ENCODE assay signal across 8 cellular contexts in the genomic region with DNA sequence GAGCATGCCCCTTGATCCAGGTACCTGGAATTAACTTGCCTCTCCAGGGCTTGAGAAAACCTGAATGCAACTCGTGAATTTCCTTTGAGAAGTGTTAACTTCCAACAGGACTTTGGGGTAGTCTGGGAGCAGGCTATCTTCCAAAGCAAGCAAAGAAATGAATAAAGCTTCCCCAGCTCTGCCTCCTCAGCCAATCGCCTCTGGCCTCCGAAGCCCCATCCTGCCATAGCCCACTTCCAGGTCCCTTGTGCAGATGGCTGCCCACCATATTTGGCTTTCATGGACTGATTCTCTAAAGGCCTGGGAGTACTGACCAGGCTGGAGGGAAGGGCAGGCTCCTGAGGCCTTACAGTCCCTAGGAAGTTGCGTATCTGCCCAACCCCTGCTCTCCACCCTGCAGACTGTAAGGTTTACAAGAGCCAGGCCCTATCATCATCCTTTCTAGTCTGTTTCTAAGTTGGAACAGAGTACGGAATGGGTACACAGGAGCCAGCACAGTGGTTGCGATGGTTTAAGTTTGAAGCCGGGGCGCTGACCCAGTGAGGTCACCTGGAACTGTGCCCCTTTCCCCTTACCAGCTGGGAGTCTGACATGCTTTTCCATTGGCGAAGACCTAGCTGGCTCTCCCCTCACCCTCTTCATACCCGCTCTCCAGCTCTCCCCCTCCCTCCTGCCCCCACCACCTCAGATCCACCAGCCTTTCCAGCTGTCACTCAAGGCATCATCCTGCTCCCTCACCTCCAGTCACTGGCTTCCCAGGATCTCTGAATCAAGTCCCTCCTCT. TPM values are rescaled to one million over a fixed set of nuclear protein-coding genes. Genes with fewer than 3 reads are reported as not detected.
A peak's percentile ranks its signal among the peaks of the same experiment; 100 is the strongest.
DNase-seq lines count a peak whose midpoint lies in the region; ATAC-seq, FAIRE-seq and TF ChIP-seq lines count a peak whose summit lies in the region.

No MANE protein-coding gene starts in this region.

- peaks cover under 1 to 2% of the 10 kb centered on the region in 2 experiments; a peak in 3 of 5 replicates for H3K36me3 ChIP-seq in HepG2 (replicated peaks in 1 of 2; ENCODE audit: control insufficient read depth in 1 of 2, insufficient read depth in 2 of 2, low read length in 2 of 2)

- H3K27me3 ChIP-seq in HepG2 (ENCODE audit: control insufficient read depth in 1 of 2, insufficient read depth in 2 of 2, low read length in 2 of 2), result no peaks in the 10 kb centered on the region; a peak in 1 of 5 replicates

- H3K9ac ChIP-seq in HepG2 (ENCODE audit: insufficient read depth, low read depth, low read length), result peak overlapping the region; percentile 78; the same call in 1 of the 2 replicates

- peaks cover 47% of the 10 kb centered on the region for H3K4me1 ChIP-seq in HepG2 (ENCODE audit: insufficient read depth, low read length)

- H3K36me3 Mint-ChIP-seq in activated CD4-positive, alpha-beta T cell treated with anti-CD3 and anti-CD28 coated beads for 36 hours (ENCODE audit: low read depth), result peaks cover 17% of the 10 kb centered on the region
- H3K36me3 Mint-ChIP-seq in activated naive CD4-positive, alpha-beta T cell treated with anti-CD3 and anti-CD28 coated beads, Interleukin-2, amount 50 U/mL, for 72 hours, result peaks cover 0 to 17% of the 10 kb centered on the region in 2 donors

- POLR2A ChIA-PET in activated CD4-positive, alpha-beta T cell treated with anti-CD3 and anti-CD28 coated beads for 36 hours (lab: Charles Lee), result interaction anchor here (1.5 to 1.8 kb wide), 2 partner anchors 8 to 468 kb away, joined by 3 to 7 read pairs; a partner anchor contains a TSS
- POLR2A ChIA-PET in HepG2 (lab: Yijun Ruan, JAX), result interaction anchor here (1.0 to 1.7 kb wide), 3 partner anchors 20 to 44 kb away, joined by 3 to 6 read pairs (median 4); no protein-coding TSS in a partner anchor

- no peak for TF ChIP-seq RAD21 in HepG2 (CRISPR knock-in tag; IDR thresholded peaks at IDR 0.05)

- ATAC-seq in activated CD4-positive, alpha-beta T cell treated with anti-CD3 and anti-CD28 coated beads for 36 hours, result no peak
- ATAC-seq in activated naive CD4-positive, alpha-beta T cell treated with anti-CD3 and anti-CD28 coated beads, Interleukin-2, amount 50 U/mL, for 72 hours, result no peak
- no peak for ATAC-seq in HepG2

- peak overlapping the region; percentile 98 for H3K27ac Mint-ChIP-seq in activated CD4-positive, alpha-beta T cell treated with anti-CD3 and anti-CD28 coated beads for 36 hours
- peak overlapping the region; percentile 88 to 90 for H3K27ac Mint-ChIP-seq in activated naive CD4-positive, alpha-beta T cell treated with anti-CD3 and anti-CD28 coated beads, Interleukin-2, amount 50 U/mL, for 72 hours

- TF ChIP-seq CTCF in HepG2 (CRISPR knock-in tag; IDR thresholded peaks at IDR 0.05), result no peak

- TF ChIP-seq POLR2A in HepG2 (IDR thresholded peaks at IDR 0.05; ENCODE audit: insufficient read depth in 1 of 2, low read depth in 2 of 2, low read length in 2 of 2), result no peak

- no peaks in the 10 kb centered on the region for H3K9me3 ChIP-seq in HepG2 (ENCODE audit: low read length)

- H3K27ac ChIP-seq in HepG2 (ENCODE audit: extremely low read length, insufficient read depth, low read length) (no peak overlapping the region), temporal lobe (ENCODE audit: low read depth, low read length) (peak overlapping the region; percentile 89)

- in situ Hi-C loops in HepG2 (cut with HindIII; ENCODE audit: extremely low pct_ligation_motif_present, low pct_unique_long_range_greater_than_20kb), result no loop called here

- FAIRE-seq in HepG2 (lab: Jason Lieb, UNC), result no peak

- no peaks in the 10 kb centered on the region for H3K27me3 Mint-ChIP-seq in activated CD4-positive, alpha-beta T cell treated with anti-CD3 and anti-CD28 coated beads for 36 hours

- H3K4me2 ChIP-seq in HepG2 (ENCODE audit: low read depth, low read length), result peak overlapping the region; percentile 81

- 65% methylated on average over 6 of the region's 10 CpGs for WGBS in HepG2 (ENCODE audit: low lambda C conversion rate)

- no peak for TF ChIP-seq EP300 in HepG2 (IDR thresholded peaks at IDR 0.05; ENCODE audit: low read depth in 2 of 2, low read length in 2 of 2)
- no peak for TF ChIP-seq EP300 in HepG2 (CRISPR knock-in tag; IDR thresholded peaks at IDR 0.05; ENCODE audit: borderline replicate concordance)

- peak overlapping the region; percentile 91 to 97 (median 94) for H3K4me3 ChIP-seq in HepG2 (replicated peaks in 1 of 3; ENCODE audit: insufficient read depth in 1 of 3, low read depth in 2 of 3, low read length in 3 of 3)

- CTCF ChIA-PET in activated CD4-positive, alpha-beta T cell treated with anti-CD3 and anti-CD28 coated beads for 36 hours (lab: Charles Lee), result interaction anchor here (0.6 to 6.1 kb wide), 17 partner anchors 11 to 1755 kb away, joined by 3 to 54 read pairs (median 4); no protein-coding TSS in a partner anchor
- CTCF ChIA-PET in HepG2 (lab: Yijun Ruan, JAX; ENCODE audit: low intra/inter-chr PET ratio, low total read pairs), result no interaction called here

- intact Hi-C loops in activated CD4-positive, alpha-beta T cell treated with anti-CD3 and anti-CD28 coated beads for 36 hours (cut with DNase I, micrococcal nuclease), result loop anchor here (2.0 to 10.0 kb wide), 12 partner anchors 359 to 1759 kb away; a partner anchor contains a TSS
- intact Hi-C loops in HepG2 (cut with micrococcal nuclease; ENCODE audit: unreplicated experiment), result no loop called here

- H3K79me2 ChIP-seq in HepG2 (ENCODE audit: insufficient read depth, low read length), result peaks cover 12% of the 10 kb centered on the region

- no TSS peak for BruUV-seq in HepG2 (replicated peaks; lab: Mats Ljungman, UMichigan)

- H4K20me1 ChIP-seq in HepG2 (ENCODE audit: insufficient read depth, low read length), result no peaks in the 10 kb centered on the region

- H2AFZ ChIP-seq in HepG2 (ENCODE audit: low read length), result peak overlapping the region; percentile 88

- H3K9me3 Mint-ChIP-seq in activated CD4-positive, alpha-beta T cell treated with anti-CD3 and anti-CD28 coated beads for 36 hours (ENCODE audit: low read depth), result no peaks in the 10 kb centered on the region
- no peaks in the 10 kb centered on the region for H3K9me3 Mint-ChIP-seq in activated naive CD4-positive, alpha-beta T cell treated with anti-CD3 and anti-CD28 coated beads, Interleukin-2, amount 50 U/mL, for 72 hours

- DNase-seq in activated CD4-positive, alpha-beta T cell treated with anti-CD3 and anti-CD28 coated beads for 36 hours, result no peak
- DNase-seq in activated CD4-positive, alpha-beta T cell treated with anti-CD3 and anti-CD28 coated beads, Interleukin-2, amount 50 U/mL, for 48 hours, result no peak
- no peak for DNase-seq in activated naive CD4-positive, alpha-beta T cell treated with anti-CD3 and anti-CD28 coated beads, Interleukin-2, amount 50 U/mL, for 72 hours (ENCODE audit: low spot score in 2 of 2)
- DNase-seq in HepG2 (ENCODE audit: low spot score), result no peak
- DNase-seq in 8988T, result no peak
- no peak for DNase-seq in activated CD4-positive, CD25-positive, alpha-beta regulatory T cell treated with anti-CD3 and anti-CD28 coated beads, Interleukin-2, amount 50 U/mL, for 72 hours
- DNase-seq in DMS 273 treated with DMSO at 0.1 percent for 48 hours (lab: John Stamatoyannopoulos, UW), result no peak

- H3K4me1 Mint-ChIP-seq in activated CD4-positive, alpha-beta T cell treated with anti-CD3 and anti-CD28 coated beads for 36 hours, result peaks cover 53% of the 10 kb centered on the region

- peak overlapping the region; percentile 91 for H3K4me3 Mint-ChIP-seq in activated CD4-positive, alpha-beta T cell treated with anti-CD3 and anti-CD28 coated beads for 36 hours

RNA-seq across cellular contexts. Expression of a gene that starts 1.1 kb away (rescaled TPM):
- 10 to 100 TPM; 72.6 to 75.4 TPM for total RNA-seq in activated CD4-positive, alpha-beta T cell treated with anti-CD3 and anti-CD28 coated beads for 36 hours
- 10 to 100 TPM; 76.3 to 91.7 TPM for total RNA-seq in activated naive CD4-positive, alpha-beta T cell treated with anti-CD3 and anti-CD28 coated beads, Interleukin-2, amount 50 U/mL, for 72 hours
- total RNA-seq in HepG2 (2016; rRNA removed; fragmentation: Illumina TruSeq; extraction: Trizol), result 2.9 and 3.9 TPM in 2 replicates
- total RNA-seq in HepG2 (2016; cell fraction: cytosol; rRNA removed; fragmentation: Illumina TruSeq; extraction: Trizol; ENCODE audit: low read depth), result 1.4 and 1.8 TPM in 2 replicates
- total RNA-seq in HepG2 (2016; cell fraction: insoluble cytoplasmic fraction; rRNA removed; fragmentation: Illumina TruSeq; extraction: Trizol), result 3.0 and 4.3 TPM in 2 replicates
- total RNA-seq in HepG2 (2016; cell fraction: membrane; rRNA removed; fragmentation: Illumina TruSeq; extraction: Trizol), result 2.4 and 2.6 TPM in 2 replicates
- total RNA-seq in HepG2 (2016; cell fraction: nucleus; rRNA removed; fragmentation: Illumina TruSeq; extraction: Trizol), result 5.4 and 6.2 TPM in 2 replicates
- 2.9 and 3.9 TPM in 2 replicates for polyA plus RNA-seq in HepG2 (2011; rRNA removed)
- 1.5 and 2.7 TPM in 2 replicates for polyA plus RNA-seq in HepG2 (2011; cell fraction: cytosol; rRNA removed)
- polyA plus RNA-seq in HepG2 (2011; cell fraction: nucleus; rRNA removed), result 16.7 and 19.0 TPM in 2 replicates
- 8.7 and 10.3 TPM in 2 replicates for polyA plus RNA-seq in HepG2 (2012)
- 1.5 and 1.7 TPM in 2 replicates for polyA plus RNA-seq in HepG2 (2016; cell fraction: cytosol; fragmentation: Illumina TruSeq; extraction: Trizol; ENCODE audit: low read depth)
- polyA plus RNA-seq in HepG2 (2016; cell fraction: insoluble cytoplasmic fraction; fragmentation: Illumina TruSeq; extraction: Trizol; ENCODE audit: low read depth), result 6.6 and 9.3 TPM in 2 replicates
- 3.4 and 4.2 TPM in 2 replicates for polyA plus RNA-seq in HepG2 (2016; cell fraction: membrane; fragmentation: Illumina TruSeq; extraction: Trizol; ENCODE audit: low read depth)
- polyA plus RNA-seq in HepG2 (2016; cell fraction: nucleus; fragmentation: Illumina TruSeq; extraction: Trizol; ENCODE audit: insufficient read depth, low read depth), result 18.1 and 20.7 TPM in 2 replicates
- polyA minus RNA-seq in HepG2 (2011; rRNA and poly(A)+ RNA removed; ENCODE audit: low replicate concordance), result 11.9 and 16.2 TPM in 2 replicates
- 6.8 and 10.8 TPM in 2 replicates for polyA minus RNA-seq in HepG2 (2011; cell fraction: cytosol; rRNA and poly(A)+ RNA removed)
- polyA minus RNA-seq in HepG2 (2011; cell fraction: nucleus; rRNA and poly(A)+ RNA removed), result 8.4 and 9.9 TPM in 2 replicates
- total RNA-seq in temporal lobe, result 14.0 TPM

RNA-seq across cellular contexts. Expression of a gene that starts 1.3 kb away (rescaled TPM):
- total RNA-seq in activated CD4-positive, alpha-beta T cell treated with anti-CD3 and anti-CD28 coated beads for 36 hours, result 1 to 10 TPM; 6.3 to 7.1 TPM
- 1 to 10 TPM; 5.9 to 7.2 TPM for total RNA-seq in activated naive CD4-positive, alpha-beta T cell treated with anti-CD3 and anti-CD28 coated beads, Interleukin-2, amount 50 U/mL, for 72 hours
- 2.7 and 3.7 TPM in 2 replicates for total RNA-seq in HepG2 (2016; rRNA removed; fragmentation: Illumina TruSeq; extraction: Trizol)
- total RNA-seq in HepG2 (2016; cell fraction: cytosol; rRNA removed; fragmentation: Illumina TruSeq; extraction: Trizol; ENCODE audit: low read depth), result 1.0 and 1.5 TPM in 2 replicates
- 2.2 and 4.1 TPM in 2 replicates for total RNA-seq in HepG2 (2016; cell fraction: insoluble cytoplasmic fraction; rRNA removed; fragmentation: Illumina TruSeq; extraction: Trizol)
- total RNA-seq in HepG2 (2016; cell fraction: membrane; rRNA removed; fragmentation: Illumina TruSeq; extraction: Trizol), result 2.5 TPM in 2 replicates
- 2.7 and 3.7 TPM in 2 replicates for total RNA-seq in HepG2 (2016; cell fraction: nucleus; rRNA removed; fragmentation: Illumina TruSeq; extraction: Trizol)
- 3.5 TPM in 2 replicates for polyA plus RNA-seq in HepG2 (2011; rRNA removed)
- 2.4 and 3.4 TPM in 2 replicates for polyA plus RNA-seq in HepG2 (2011; cell fraction: cytosol; rRNA removed)
- polyA plus RNA-seq in HepG2 (2011; cell fraction: nucleus; rRNA removed), result 4.3 and 5.5 TPM in 2 replicates
- 1.7 and 2.1 TPM in 2 replicates for polyA plus RNA-seq in HepG2 (2012)
- 0.77 and 1.3 TPM in 2 replicates for polyA plus RNA-seq in HepG2 (2016; cell fraction: cytosol; fragmentation: Illumina TruSeq; extraction: Trizol; ENCODE audit: low read depth)
- 1.5 and 1.6 TPM in 2 replicates for polyA plus RNA-seq in HepG2 (2016; cell fraction: insoluble cytoplasmic fraction; fragmentation: Illumina TruSeq; extraction: Trizol; ENCODE audit: low read depth)
- 1.4 and 1.5 TPM in 2 replicates for polyA plus RNA-seq in HepG2 (2016; cell fraction: membrane; fragmentation: Illumina TruSeq; extraction: Trizol; ENCODE audit: low read depth)
- polyA plus RNA-seq in HepG2 (2016; cell fraction: nucleus; fragmentation: Illumina TruSeq; extraction: Trizol; ENCODE audit: insufficient read depth, low read depth), result 5.6 and 5.8 TPM in 2 replicates
- polyA minus RNA-seq in HepG2 (2011; rRNA and poly(A)+ RNA removed; ENCODE audit: low replicate concordance), result 4.1 and 6.9 TPM in 2 replicates
- polyA minus RNA-seq in HepG2 (2011; cell fraction: cytosol; rRNA and poly(A)+ RNA removed), result 1.6 and 1.8 TPM in 2 replicates
- 1.9 and 2.9 TPM in 2 replicates for polyA minus RNA-seq in HepG2 (2011; cell fraction: nucleus; rRNA and poly(A)+ RNA removed)
- 30.2 TPM for total RNA-seq in temporal lobe
